2 cellular contexts compared by ENCODE assay signal in genomic region chr13:44919103-44919804, GRCh38.
TF ChIP-seq lines count a peak whose summit lies in the region.

No MANE protein-coding gene starts in this region.

TF ChIP-seq in H1, 55 proteins besides CTCF, POLR2A, EP300 and RAD21:
- TF ChIP-seq SAP30 (IDR thresholded peaks at IDR 0.05; ENCODE audit: insufficient read depth, insufficient replicate concordance, low read length): no peak
- no peak for TF ChIP-seq GTF2F1 (IDR thresholded peaks at IDR 0.05; ENCODE audit: borderline replicate concordance, low read depth, low read length)
- no peak for TF ChIP-seq SUZ12 (IDR thresholded peaks at IDR 0.05; ENCODE audit: low read length)
- no peak for TF ChIP-seq RXRA (IDR thresholded peaks at IDR 0.05; ENCODE audit: insufficient read depth, low read depth, low read length)
- no peak for TF ChIP-seq RBBP5 (IDR thresholded peaks at IDR 0.05; ENCODE audit: borderline replicate concordance, low read depth, low read length)
- no peak for TF ChIP-seq CBX5 (IDR thresholded peaks at IDR 0.05; ENCODE audit: low read depth, low read length)
- no peak for TF ChIP-seq TAF1 (IDR thresholded peaks at IDR 0.05; ENCODE audit: low read depth, low read length)
- no peak for TF ChIP-seq KDM1A (IDR thresholded peaks at IDR 0.05; ENCODE audit: borderline replicate concordance, low read length)
- TF ChIP-seq SRF (IDR thresholded peaks at IDR 0.05; ENCODE audit: low read depth, low read length): no peak
- TF ChIP-seq SIX5 (IDR thresholded peaks at IDR 0.05; ENCODE audit: low read depth, low read length): no peak
- no peak for TF ChIP-seq YY1 (IDR thresholded peaks at IDR 0.05; ENCODE audit: low read depth, low read length)
- TF ChIP-seq SIRT6 (IDR thresholded peaks at IDR 0.05; ENCODE audit: low read length): no peak
- TF ChIP-seq ZNF274 (IDR thresholded peaks at IDR 0.05; ENCODE audit: borderline replicate concordance, extremely low read depth, low read length): no peak
- no peak for TF ChIP-seq POU5F1 (IDR thresholded peaks at IDR 0.05; ENCODE audit: low read depth, low read length)
- no peak for TF ChIP-seq CHD2 (IDR thresholded peaks at IDR 0.05; ENCODE audit: low read length)
- no peak for TF ChIP-seq HDAC2 (IDR thresholded peaks at IDR 0.05; ENCODE audit: borderline replicate concordance in 1 of 2, low read depth in 2 of 2, low read length in 2 of 2)
- TF ChIP-seq BACH1 (IDR thresholded peaks at IDR 0.05; ENCODE audit: low read length): no peak
- no peak for TF ChIP-seq JUN (IDR thresholded peaks at IDR 0.05; ENCODE audit: low read depth, low read length)
- no peak for TF ChIP-seq CREB1 (IDR thresholded peaks at IDR 0.05)
- TF ChIP-seq FOSL1 (IDR thresholded peaks at IDR 0.05; ENCODE audit: insufficient read depth, low read depth, low read length): no peak

TF ChIP-seq in neural cell, 6 proteins besides CTCF, POLR2A, EP300 and RAD21:
- TF ChIP-seq REST (IDR thresholded peaks at IDR 0.05; ENCODE audit: borderline replicate concordance): no peak
